In the genomic region with DNA sequence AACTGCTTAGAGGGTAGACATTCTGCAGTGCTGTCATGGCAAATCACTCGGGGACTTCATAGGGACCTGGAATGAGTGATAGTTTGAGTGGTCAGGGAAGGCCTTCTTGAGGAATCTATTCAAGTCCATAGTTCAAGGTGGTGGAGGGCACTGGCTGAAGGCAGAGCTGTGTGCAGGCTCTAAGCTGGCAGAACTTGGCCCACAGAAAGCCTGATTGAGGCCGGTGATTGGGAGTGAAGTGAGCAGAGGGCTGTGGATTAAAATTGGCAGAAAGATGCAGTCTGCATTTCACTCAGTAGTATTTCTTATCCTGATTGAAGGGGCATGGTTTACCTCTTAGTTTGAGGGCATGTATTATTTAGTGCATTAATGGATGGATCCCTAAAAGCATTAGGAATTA, we compare ENCODE assay signal across 1 cellular context.
TF ChIP-seq lines count a peak whose summit lies in the region.

No MANE protein-coding gene starts in this region.

TF ChIP-seq in H1, 55 proteins besides CTCF, POLR2A, EP300 and RAD21:
- TF ChIP-seq SP1 (IDR thresholded peaks at IDR 0.05; ENCODE audit: low read depth, low read length): no peak
- TF ChIP-seq, protein P1, sequence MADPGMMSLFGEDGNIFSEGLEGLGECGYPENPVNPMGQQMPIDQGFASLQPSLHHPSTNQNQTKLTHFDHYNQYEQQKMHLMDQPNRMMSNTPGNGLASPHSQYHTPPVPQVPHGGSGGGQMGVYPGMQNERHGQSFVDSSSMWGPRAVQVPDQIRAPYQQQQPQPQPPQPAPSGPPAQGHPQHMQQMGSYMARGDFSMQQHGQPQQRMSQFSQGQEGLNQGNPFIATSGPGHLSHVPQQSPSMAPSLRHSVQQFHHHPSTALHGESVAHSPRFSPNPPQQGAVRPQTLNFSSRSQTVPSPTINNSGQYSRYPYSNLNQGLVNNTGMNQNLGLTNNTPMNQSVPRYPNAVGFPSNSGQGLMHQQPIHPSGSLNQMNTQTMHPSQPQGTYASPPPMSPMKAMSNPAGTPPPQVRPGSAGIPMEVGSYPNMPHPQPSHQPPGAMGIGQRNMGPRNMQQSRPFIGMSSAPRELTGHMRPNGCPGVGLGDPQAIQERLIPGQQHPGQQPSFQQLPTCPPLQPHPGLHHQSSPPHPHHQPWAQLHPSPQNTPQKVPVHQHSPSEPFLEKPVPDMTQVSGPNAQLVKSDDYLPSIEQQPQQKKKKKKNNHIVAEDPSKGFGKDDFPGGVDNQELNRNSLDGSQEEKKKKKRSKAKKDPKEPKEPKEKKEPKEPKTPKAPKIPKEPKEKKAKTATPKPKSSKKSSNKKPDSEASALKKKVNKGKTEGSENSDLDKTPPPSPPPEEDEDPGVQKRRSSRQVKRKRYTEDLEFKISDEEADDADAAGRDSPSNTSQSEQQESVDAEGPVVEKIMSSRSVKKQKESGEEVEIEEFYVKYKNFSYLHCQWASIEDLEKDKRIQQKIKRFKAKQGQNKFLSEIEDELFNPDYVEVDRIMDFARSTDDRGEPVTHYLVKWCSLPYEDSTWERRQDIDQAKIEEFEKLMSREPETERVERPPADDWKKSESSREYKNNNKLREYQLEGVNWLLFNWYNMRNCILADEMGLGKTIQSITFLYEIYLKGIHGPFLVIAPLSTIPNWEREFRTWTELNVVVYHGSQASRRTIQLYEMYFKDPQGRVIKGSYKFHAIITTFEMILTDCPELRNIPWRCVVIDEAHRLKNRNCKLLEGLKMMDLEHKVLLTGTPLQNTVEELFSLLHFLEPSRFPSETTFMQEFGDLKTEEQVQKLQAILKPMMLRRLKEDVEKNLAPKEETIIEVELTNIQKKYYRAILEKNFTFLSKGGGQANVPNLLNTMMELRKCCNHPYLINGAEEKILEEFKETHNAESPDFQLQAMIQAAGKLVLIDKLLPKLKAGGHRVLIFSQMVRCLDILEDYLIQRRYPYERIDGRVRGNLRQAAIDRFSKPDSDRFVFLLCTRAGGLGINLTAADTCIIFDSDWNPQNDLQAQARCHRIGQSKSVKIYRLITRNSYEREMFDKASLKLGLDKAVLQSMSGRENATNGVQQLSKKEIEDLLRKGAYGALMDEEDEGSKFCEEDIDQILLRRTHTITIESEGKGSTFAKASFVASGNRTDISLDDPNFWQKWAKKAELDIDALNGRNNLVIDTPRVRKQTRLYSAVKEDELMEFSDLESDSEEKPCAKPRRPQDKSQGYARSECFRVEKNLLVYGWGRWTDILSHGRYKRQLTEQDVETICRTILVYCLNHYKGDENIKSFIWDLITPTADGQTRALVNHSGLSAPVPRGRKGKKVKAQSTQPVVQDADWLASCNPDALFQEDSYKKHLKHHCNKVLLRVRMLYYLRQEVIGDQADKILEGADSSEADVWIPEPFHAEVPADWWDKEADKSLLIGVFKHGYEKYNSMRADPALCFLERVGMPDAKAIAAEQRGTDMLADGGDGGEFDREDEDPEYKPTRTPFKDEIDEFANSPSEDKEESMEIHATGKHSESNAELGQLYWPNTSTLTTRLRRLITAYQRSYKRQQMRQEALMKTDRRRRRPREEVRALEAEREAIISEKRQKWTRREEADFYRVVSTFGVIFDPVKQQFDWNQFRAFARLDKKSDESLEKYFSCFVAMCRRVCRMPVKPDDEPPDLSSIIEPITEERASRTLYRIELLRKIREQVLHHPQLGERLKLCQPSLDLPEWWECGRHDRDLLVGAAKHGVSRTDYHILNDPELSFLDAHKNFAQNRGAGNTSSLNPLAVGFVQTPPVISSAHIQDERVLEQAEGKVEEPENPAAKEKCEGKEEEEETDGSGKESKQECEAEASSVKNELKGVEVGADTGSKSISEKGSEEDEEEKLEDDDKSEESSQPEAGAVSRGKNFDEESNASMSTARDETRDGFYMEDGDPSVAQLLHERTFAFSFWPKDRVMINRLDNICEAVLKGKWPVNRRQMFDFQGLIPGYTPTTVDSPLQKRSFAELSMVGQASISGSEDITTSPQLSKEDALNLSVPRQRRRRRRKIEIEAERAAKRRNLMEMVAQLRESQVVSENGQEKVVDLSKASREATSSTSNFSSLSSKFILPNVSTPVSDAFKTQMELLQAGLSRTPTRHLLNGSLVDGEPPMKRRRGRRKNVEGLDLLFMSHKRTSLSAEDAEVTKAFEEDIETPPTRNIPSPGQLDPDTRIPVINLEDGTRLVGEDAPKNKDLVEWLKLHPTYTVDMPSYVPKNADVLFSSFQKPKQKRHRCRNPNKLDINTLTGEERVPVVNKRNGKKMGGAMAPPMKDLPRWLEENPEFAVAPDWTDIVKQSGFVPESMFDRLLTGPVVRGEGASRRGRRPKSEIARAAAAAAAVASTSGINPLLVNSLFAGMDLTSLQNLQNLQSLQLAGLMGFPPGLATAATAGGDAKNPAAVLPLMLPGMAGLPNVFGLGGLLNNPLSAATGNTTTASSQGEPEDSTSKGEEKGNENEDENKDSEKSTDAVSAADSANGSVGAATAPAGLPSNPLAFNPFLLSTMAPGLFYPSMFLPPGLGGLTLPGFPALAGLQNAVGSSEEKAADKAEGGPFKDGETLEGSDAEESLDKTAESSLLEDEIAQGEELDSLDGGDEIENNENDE (IDR thresholded peaks at IDR 0.05; ENCODE audit: insufficient replicate concordance, low read length): no peak
